Comparison of ENCODE assay signal across 17 cellular contexts in the genomic region with DNA sequence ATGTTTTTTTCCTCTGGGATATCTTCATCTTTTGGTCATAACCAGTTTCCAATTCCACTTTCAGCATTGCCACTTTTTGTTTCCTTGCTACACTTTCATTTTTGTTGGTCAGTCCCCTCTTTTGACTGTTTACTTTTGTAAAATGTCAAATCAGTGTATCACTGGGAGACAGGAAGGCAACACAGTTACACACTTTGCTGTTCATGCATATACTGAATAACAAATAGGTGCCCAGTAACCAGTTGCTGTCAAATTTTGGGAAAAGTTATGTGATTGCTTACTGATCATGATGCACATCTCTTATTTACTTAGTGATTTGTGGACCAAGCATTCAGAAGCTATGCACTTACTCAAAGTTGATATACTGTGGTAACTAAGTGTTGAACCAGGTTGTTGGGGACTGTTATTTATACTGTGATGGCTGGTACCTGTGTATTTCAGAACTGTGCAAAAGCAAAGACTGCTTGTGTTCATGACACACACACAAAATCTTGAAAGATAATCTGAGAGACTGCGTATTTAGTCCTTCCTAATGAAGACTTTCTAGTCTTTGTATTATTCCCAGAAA. TPM values are rescaled to one million over a fixed set of nuclear protein-coding genes. Genes with fewer than 3 reads are reported as not detected.
DNase-seq lines count a peak whose midpoint lies in the region; ATAC-seq, FAIRE-seq and TF ChIP-seq lines count a peak whose summit lies in the region.
"Had no signal": no experiment of that assay in that cellular context is flagged by ENCODE, and none has a peak within 500 bp of the region (broad histone marks: within the 10 kb centered on the region; RNA-seq: fewer than 3 reads in every experiment).

No MANE protein-coding gene starts in this region.

- no peaks in the 10 kb centered on the region for H3K27me3 Mint-ChIP-seq in CD4-positive, alpha-beta T cell
- H3K27me3 Mint-ChIP-seq in activated CD4-positive, alpha-beta memory T cell treated with anti-CD3 and anti-CD28 coated beads for 36 hours: no peaks in the 10 kb centered on the region
- H3K27me3 Mint-ChIP-seq: natural killer cell treated with Interleukin-12 subunit alpha and Interleukin-12 subunit beta and Interleukin-15 and Interleukin-18, amount 100 ng/mL, for 72 hours had no signal

- H3K27ac ChIP-seq in CD4-positive, alpha-beta T cell (ENCODE audit: low read depth, low read length): no peak overlapping the region
- H3K27ac ChIP-seq: gastrocnemius medialis, Peyer's patch, psoas muscle had no signal

- H3K4me1 Mint-ChIP-seq in CD4-positive, alpha-beta T cell (ENCODE audit: low read depth): peaks cover 79% of the 10 kb centered on the region
- peaks cover 65% of the 10 kb centered on the region for H3K4me1 Mint-ChIP-seq in activated CD4-positive, alpha-beta memory T cell treated with anti-CD3 and anti-CD28 coated beads for 36 hours (ENCODE audit: low read depth)

- H3K27ac Mint-ChIP-seq in CD4-positive, alpha-beta T cell: peak overlapping the region; percentile 52
- peak overlapping the region; percentile 70 for H3K27ac Mint-ChIP-seq in activated CD4-positive, alpha-beta memory T cell treated with anti-CD3 and anti-CD28 coated beads for 36 hours

- H3K36me3 Mint-ChIP-seq in CD4-positive, alpha-beta T cell (ENCODE audit: low read depth): no peaks in the 10 kb centered on the region
- H3K36me3 Mint-ChIP-seq in activated CD4-positive, alpha-beta memory T cell treated with anti-CD3 and anti-CD28 coated beads for 36 hours: peaks cover 7% of the 10 kb centered on the region
- H3K36me3 Mint-ChIP-seq: natural killer cell treated with Interleukin-12 subunit alpha and Interleukin-12 subunit beta and Interleukin-15 and Interleukin-18, amount 100 ng/mL, for 72 hours had no signal

- CTCF ChIA-PET in CD4-positive, alpha-beta T cell (lab: Charles Lee): no interaction called here
- CTCF ChIA-PET in activated CD4-positive, alpha-beta memory T cell treated with anti-CD3 and anti-CD28 coated beads for 36 hours (lab: Charles Lee): no interaction called here

- no peak for DNase-seq in CD4-positive, alpha-beta T cell
- DNase-seq in GM18507 (ENCODE audit: extremely low spot score, insufficient read length, low read depth): no peak
- DNase-seq in activated CD4-positive, alpha-beta memory T cell treated with anti-CD3 and anti-CD28 coated beads for 36 hours: no peak
- peak; percentile 5 for DNase-seq in kidney glomerular epithelial cell (lab: John Stamatoyannopoulos, UW)
- DNase-seq in 8988T: no peak
- no peak for DNase-seq in NCI-H1048 (lab: John Stamatoyannopoulos, UW)
- DNase-seq: DMS53; gastrocnemius medialis; IMR-90; NCI-H2107; Peyer's patch; psoas muscle; stimulated activated CD4-positive, alpha-beta T cell treated with anti-CD3 and anti-CD28 coated beads, Interleukin-12 subunit alpha, Interleukin-12 subunit beta, amount 100 ng/mL, for 4 hours had no signal

- no peak for TF ChIP-seq CTCF in CD4-positive, alpha-beta T cell (IDR thresholded peaks at IDR 0.05)

- no peaks in the 10 kb centered on the region for H3K9me3 ChIP-seq in CD4-positive, alpha-beta T cell (ENCODE audit: control insufficient read depth, low read length)
- H3K9me3 ChIP-seq: gastrocnemius medialis, HAP-1, Peyer's patch, psoas muscle had no signal

- no peaks in the 10 kb centered on the region for H3K27me3 ChIP-seq in CD4-positive, alpha-beta T cell (ENCODE audit: control insufficient read depth, insufficient read depth, low read length)
- H3K27me3 ChIP-seq: gastrocnemius medialis, Peyer's patch had no signal

- POLR2A ChIA-PET in CD4-positive, alpha-beta T cell (lab: Charles Lee): no interaction called here
- POLR2A ChIA-PET in activated CD4-positive, alpha-beta memory T cell treated with anti-CD3 and anti-CD28 coated beads for 36 hours (lab: Charles Lee): no interaction called here

- FAIRE-seq in GM18507 (lab: Jason Lieb, UNC): peak; percentile 49
- FAIRE-seq: endothelial cell of umbilical vein had no signal

- H3K4me3 Mint-ChIP-seq in CD4-positive, alpha-beta T cell: peak overlapping the region; percentile 4
- no peak overlapping the region for H3K4me3 Mint-ChIP-seq in activated CD4-positive, alpha-beta memory T cell treated with anti-CD3 and anti-CD28 coated beads for 36 hours
- H3K4me3 Mint-ChIP-seq: natural killer cell treated with Interleukin-12 subunit alpha and Interleukin-12 subunit beta and Interleukin-15 and Interleukin-18, amount 100 ng/mL, for 72 hours had no signal

- no peak for ATAC-seq in CD4-positive, alpha-beta T cell (ENCODE audit: poor library complexity)
- no peak for ATAC-seq in HG02884 (IDR thresholded peaks at IDR 0.05; ENCODE audit: unreplicated experiment)
- ATAC-seq: gastrocnemius medialis, psoas muscle had no signal

- H3K9me3 Mint-ChIP-seq in CD4-positive, alpha-beta T cell: no peaks in the 10 kb centered on the region
- no peaks in the 10 kb centered on the region for H3K9me3 Mint-ChIP-seq in activated CD4-positive, alpha-beta memory T cell treated with anti-CD3 and anti-CD28 coated beads for 36 hours
- H3K9me3 Mint-ChIP-seq: natural killer cell treated with Interleukin-12 subunit alpha and Interleukin-12 subunit beta and Interleukin-15 and Interleukin-18, amount 100 ng/mL, for 72 hours had no signal

- intact Hi-C loops in CD4-positive, alpha-beta T cell (cut with DNase I, micrococcal nuclease): no loop called here
- intact Hi-C loops in activated CD4-positive, alpha-beta memory T cell treated with anti-CD3 and anti-CD28 coated beads for 36 hours (cut with micrococcal nuclease): no loop called here

RNA-seq across cellular contexts. Expression of gene ZNF292, which starts 41.0 kb away (rescaled TPM):
- total RNA-seq in CD4-positive, alpha-beta T cell: 10 to 100 TPM; 81.5 to 82.5 TPM
- 10 to 100 TPM; 51.9 to 52.5 TPM for total RNA-seq in activated CD4-positive, alpha-beta memory T cell treated with anti-CD3 and anti-CD28 coated beads for 36 hours
